ENCODE assay signal across 8 cellular contexts in the genomic region with DNA sequence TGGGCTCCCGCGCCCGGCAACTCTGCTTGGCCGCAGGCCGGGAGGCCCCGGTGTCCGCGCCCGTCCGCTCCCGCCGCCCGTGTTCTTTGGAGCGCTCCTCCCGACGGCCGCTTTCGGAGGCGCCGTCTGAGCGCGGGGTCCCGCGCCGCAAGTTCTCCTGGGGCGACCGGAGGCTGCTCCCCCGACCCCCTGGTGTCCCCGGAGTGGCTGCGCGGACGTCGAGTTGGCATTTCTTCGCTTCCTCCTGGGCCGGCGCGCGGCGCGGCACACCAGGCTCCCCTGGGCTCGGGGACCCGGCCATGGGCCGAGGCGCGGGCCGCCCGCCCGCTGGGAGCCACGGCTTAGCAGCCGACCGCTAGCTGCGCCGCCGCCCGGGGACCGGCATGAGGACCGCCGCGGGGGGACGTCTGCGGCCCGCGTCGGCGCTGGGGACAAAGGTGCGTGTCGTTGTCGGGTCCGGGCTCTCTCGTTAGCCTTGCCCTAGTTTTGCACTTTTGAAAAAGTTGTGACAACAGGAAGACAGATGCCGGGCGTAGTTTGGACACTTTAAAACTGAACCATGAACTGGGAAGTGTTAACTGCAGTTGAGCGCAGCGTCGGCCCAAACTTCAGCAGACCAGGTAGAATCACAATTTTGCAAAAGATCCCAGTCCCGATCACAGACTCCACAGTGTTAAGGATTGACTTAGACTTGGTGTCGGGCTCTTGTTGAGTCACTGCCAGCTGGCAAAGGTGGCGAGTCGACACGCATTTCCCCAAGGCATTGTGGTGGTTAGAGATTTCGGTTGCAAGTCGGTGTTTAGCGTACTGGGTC. TPM values are rescaled to one million over a fixed set of nuclear protein-coding genes. Genes with fewer than 3 reads are reported as not detected.
DNase-seq lines count a peak whose midpoint lies in the region; FAIRE-seq and TF ChIP-seq lines count a peak whose summit lies in the region.

No MANE protein-coding gene starts in this region.

- H3K4ac ChIP-seq in H1 (replicated peaks; ENCODE audit: insufficient read length, low read depth, low read length): no peak overlapping the region

- H3K14ac ChIP-seq in H1 (ENCODE audit: insufficient read length): no peak overlapping the region

- H4K91ac ChIP-seq in H1 (replicated peaks; ENCODE audit: insufficient read length, low read length): no peak overlapping the region

- peak overlapping the region; percentile 58 to 87 (median 72) for H3K9ac ChIP-seq in H1 (replicated peaks in 1 of 4; ENCODE audit: extremely low read depth in 1 of 4, low read depth in 3 of 4, low read length in 3 of 4)

- peak overlapping the region; percentile 95 for H3K4me2 ChIP-seq in H1 (ENCODE audit: insufficient read depth in 1 of 2, low read depth in 2 of 2, low read length in 2 of 2)

- H2AK5ac ChIP-seq in H1 (ENCODE audit: low read depth, low read length): no peak overlapping the region

- H4K20me1 ChIP-seq in H1 (replicated peaks in 1 of 2; ENCODE audit: control insufficient read depth in 1 of 2, insufficient read depth in 2 of 2, low read length in 2 of 2): peaks cover 15 to 24% of the 10 kb centered on the region in 2 experiments

- peak overlapping the region; percentile 97 for H3K4me3 ChIP-seq in GM06990 (replicated peaks; ENCODE audit: low read depth, low read length)
- peak overlapping the region; percentile 95 for H3K4me3 ChIP-seq in LNCaP clone FGC (ENCODE audit: low read depth, low read length)
- H3K4me3 ChIP-seq in H1 (ENCODE audit: extremely low read depth in 1 of 4, insufficient read depth in 2 of 4, low read depth in 3 of 4, low read length in 4 of 4): peak overlapping the region; percentile 88 to 95 (median 90)

- H3K27ac Mint-ChIP-seq in activated CD4-positive, alpha-beta T cell treated with anti-CD3 and anti-CD28 coated beads, Interleukin-2, amount 10 ng/mL, durations not matched to agents 7 days and 5 days: peak overlapping the region; percentile 83

- TF ChIP-seq EP300 in H1 (IDR thresholded peaks at IDR 0.05; ENCODE audit: borderline replicate concordance in 1 of 2, low read depth in 2 of 2, low read length in 2 of 2): no peak

- CTCF ChIA-PET in activated CD4-positive, alpha-beta T cell treated with anti-CD3 and anti-CD28 coated beads, Interleukin-2, amount 10 ng/mL, durations not matched to agents 7 days and 5 days (lab: Charles Lee): interaction anchor here (1.1 kb wide), 1 partner anchor 20 kb away, joined by 4 read pairs; no protein-coding TSS in a partner anchor
- CTCF ChIA-PET in H1 (lab: Charles Lee; ENCODE audit: partially characterized antibody): no interaction called here

- no peaks in the 10 kb centered on the region for H3K27me3 Mint-ChIP-seq in activated CD4-positive, alpha-beta T cell treated with anti-CD3 and anti-CD28 coated beads, Interleukin-2, amount 10 ng/mL, durations not matched to agents 7 days and 5 days

- peaks cover 3 to 11% (median 5%) of the 10 kb centered on the region in 4 experiments; a peak in 6 of 7 replicates for H3K4me1 ChIP-seq in H1 (replicated peaks in 1 of 4; ENCODE audit: control insufficient read depth in 3 of 4, insufficient read depth in 4 of 4, low read length in 3 of 4)

- TF ChIP-seq CTCF in GM06990 (IDR thresholded peaks at IDR 0.05; ENCODE audit: insufficient read depth, low read length, poor library complexity, severe bottlenecking) (no peak), LNCaP clone FGC (IDR thresholded peaks at IDR 0.05; ENCODE audit: control insufficient read depth, extremely low read depth, insufficient read depth) (no peak), H1 (IDR thresholded peaks at IDR 0.05; ENCODE audit: control extremely low read depth in 1 of 3, insufficient read depth in 1 of 3, low read depth in 1 of 3, low read length in 3 of 3) (no peak)

- H3K4me3 Mint-ChIP-seq in activated CD4-positive, alpha-beta T cell treated with anti-CD3 and anti-CD28 coated beads, Interleukin-2, amount 10 ng/mL, durations not matched to agents 7 days and 5 days: peak overlapping the region; percentile 79

- H2BK120ac ChIP-seq in H1 (replicated peaks; ENCODE audit: low read depth, low read length): no peak overlapping the region

- no peak overlapping the region for H3K18ac ChIP-seq in H1 (ENCODE audit: extremely low read depth, low read length)

- TF ChIP-seq POLR2A in H1 (IDR thresholded peaks at IDR 0.05; ENCODE audit: control extremely low read depth in 1 of 2, low read depth in 2 of 2, low read length in 2 of 2): no peak

- H3K79me1 ChIP-seq in H1 (ENCODE audit: low read depth, low read length): peaks cover 10% of the 10 kb centered on the region

- no peak for FAIRE-seq in H1 (lab: Jason Lieb, UNC)

- H4K5ac ChIP-seq in H1 (ENCODE audit: insufficient read length, low read depth, low read length): no peak overlapping the region

- H3K36me3 ChIP-seq in GM06990 (ENCODE audit: control insufficient read depth, insufficient read depth, low read length) (peaks cover 10% of the 10 kb centered on the region), H1 (ENCODE audit: control insufficient read depth in 2 of 4, insufficient read depth in 4 of 4, low read length in 3 of 4) (peaks cover 10 to 27% (median 19%) of the 10 kb centered on the region in 4 experiments; a peak in 7 of 8 replicates)

- H3K23me2 ChIP-seq in H1 (ENCODE audit: low read depth, low read length): peaks cover 9% of the 10 kb centered on the region

- H3K4me1 Mint-ChIP-seq in activated CD4-positive, alpha-beta T cell treated with anti-CD3 and anti-CD28 coated beads, Interleukin-2, amount 10 ng/mL, durations not matched to agents 7 days and 5 days: peaks cover 59% of the 10 kb centered on the region

- no peak overlapping the region for H2BK5ac ChIP-seq in H1 (ENCODE audit: low read depth, low read length)

- peaks cover 33% of the 10 kb centered on the region for H3K36me3 Mint-ChIP-seq in activated CD4-positive, alpha-beta T cell treated with anti-CD3 and anti-CD28 coated beads, Interleukin-2, amount 10 ng/mL, durations not matched to agents 7 days and 5 days (ENCODE audit: low read depth)

- H4K8ac ChIP-seq in H1 (ENCODE audit: extremely low read depth, insufficient read depth, low read length): peak overlapping the region; percentile 87; the same call in 1 of the 2 replicates

- no peak overlapping the region for H2BK15ac ChIP-seq in H1 (ENCODE audit: low read length)

- H3K79me2 ChIP-seq in H1 (ENCODE audit: control insufficient read depth in 1 of 2, insufficient read depth in 2 of 2, low read length in 2 of 2): peaks cover 21 to 75% of the 10 kb centered on the region in 2 experiments

- H3K56ac ChIP-seq in H1 (replicated peaks; ENCODE audit: insufficient read length, low read depth, low read length): peak overlapping the region; percentile 64

- no peak overlapping the region for H3K23ac ChIP-seq in H1 (ENCODE audit: insufficient read length)

- H2BK12ac ChIP-seq in H1 (ENCODE audit: low read depth, low read length): no peak overlapping the region

- POLR2A ChIA-PET in activated CD4-positive, alpha-beta T cell treated with anti-CD3 and anti-CD28 coated beads, Interleukin-2, amount 10 ng/mL, durations not matched to agents 7 days and 5 days (lab: Charles Lee): no interaction called here
- POLR2A ChIA-PET in H1 (lab: Charles Lee; ENCODE audit: partially characterized antibody): interaction anchor here (0.8 to 2.4 kb wide), 7 partner anchors 10 to 154 kb away, joined by 3 to 12 read pairs (median 6); a partner anchor contains a TSS

- no peak overlapping the region for H2AFZ ChIP-seq in H1 (ENCODE audit: low read length)

- DNase-seq in GM06990 (ENCODE audit: extremely low read depth, insufficient read length) (no peak), H4 (ENCODE audit: low spot score) (peak; percentile 31), LNCaP clone FGC (ENCODE audit: low read depth) (no peak), H1 (ENCODE audit: low read depth in 1 of 2, low spot score in 2 of 2) (no peak), mesenteric fat pad (ENCODE audit: low spot score) (peak; percentile 89), NCI-H524 treated with DMSO at 0.1 percent for 48 hours (lab: John Stamatoyannopoulos, UW) (no peak)
- peak; percentile 31 for DNase-seq in activated CD4-positive, alpha-beta T cell treated with anti-CD3 and anti-CD28 coated beads, Interleukin-2, amount 10 ng/mL, durations not matched to agents 7 days and 5 days
- peak; percentile 17 to 20 for DNase-seq in stimulated activated CD8-positive, alpha-beta memory T cell treated with anti-CD3 and anti-CD28 coated beads, Interleukin-7, amount 100 ng/mL, for 48 hours (ENCODE audit: extremely low read depth in 1 of 2, low read depth in 1 of 2)

- peak overlapping the region; percentile 50; the same call in 1 of the 2 replicates for H3K27ac ChIP-seq in H1 (ENCODE audit: low read depth, low read length)

- H3K27me3 ChIP-seq in GM06990 (replicated peaks; ENCODE audit: control insufficient read depth, insufficient read depth, low read length) (no peaks in the 10 kb centered on the region), H1 (replicated peaks in 1 of 4; ENCODE audit: control insufficient read depth in 3 of 4, extremely low read depth in 1 of 4, insufficient read depth in 3 of 4, low read length in 3 of 4) (no peaks in the 10 kb centered on the region)

- H2BK20ac ChIP-seq in H1 (ENCODE audit: low read length): no peak overlapping the region

- no peaks in the 10 kb centered on the region for H3K9me3 Mint-ChIP-seq in activated CD4-positive, alpha-beta T cell treated with anti-CD3 and anti-CD28 coated beads, Interleukin-2, amount 10 ng/mL, durations not matched to agents 7 days and 5 days

- WGBS in H1 (ENCODE audit: extremely low coverage in 1 of 2, insufficient coverage in 1 of 2, insufficient read length in 1 of 2, insufficient replicate concordance in 2 of 2, low coverage in 1 of 2, low lambda C conversion rate in 2 of 2, missing lambda C conversion rate in 1 of 2), 2 experiments: 4% methylated on average over 34 of the region's 83 CpGs; no CpG with 5 or more reads in 1 of the 2 experiments

- no peaks in the 10 kb centered on the region for H3K9me3 ChIP-seq in H1 (ENCODE audit: insufficient read depth in 2 of 2, low read depth in 1 of 2, low read length in 1 of 2)

- TF ChIP-seq RAD21 in H1 (IDR thresholded peaks at IDR 0.05 in 1 of 2, conservative IDR thresholded peaks at IDR 0.05 in 1 of 2; ENCODE audit: low read depth in 2 of 2, low read length in 2 of 2): no peak

RNA-seq across cellular contexts. Expression of a gene that starts 0.7 kb away (rescaled TPM):
- total RNA-seq in H4 (2014; rRNA removed; shearing (Covaris generic)): 12.7 and 14.5 TPM in 2 replicates
- 10 to 100 TPM; 38.2 to 38.3 TPM for total RNA-seq in activated CD4-positive, alpha-beta T cell treated with anti-CD3 and anti-CD28 coated beads, Interleukin-2, amount 10 ng/mL, durations not matched to agents 7 days and 5 days
- 37.0 and 37.6 TPM in 2 replicates for total RNA-seq in H1 (2021; fragmentation: NEBNext Ultra II Directional; extraction: Animal tissue kit (Norgen Biotek cat#: 25700))
- 16.2 and 27.4 TPM in 2 replicates for polyA plus RNA-seq in H1 (2011; rRNA removed)
- polyA plus RNA-seq in H1 (2011; cell fraction: cytosol; rRNA removed): 22.1 TPM
- 40.8 TPM for polyA plus RNA-seq in H1 (2011; cell fraction: nucleus; rRNA removed)
- 25.3 to 29.3 TPM (median 27.3 TPM) in 4 replicates for polyA plus RNA-seq in H1 (2012, experiment 1 of 2)
- 11.9 TPM for polyA plus RNA-seq in H1 (2012, experiment 2 of 2)
- polyA plus RNA-seq in H1 (2013, experiment 1 of 2): 24.0 TPM
- polyA plus RNA-seq in H1 (2013, experiment 2 of 2): 21.1 TPM
- polyA minus RNA-seq in H1 (2011; rRNA and poly(A)+ RNA removed): 24.1 and 29.6 TPM in 2 replicates
- 23.7 TPM for polyA minus RNA-seq in H1 (2011; cell fraction: cytosol; rRNA and poly(A)+ RNA removed)
- 34.8 TPM for polyA minus RNA-seq in H1 (2011; cell fraction: nucleus; rRNA and poly(A)+ RNA removed)
- 54.3 TPM for total RNA-seq in mesenteric fat pad

RNA-seq across cellular contexts. Expression of a gene that starts 0.9 kb away (rescaled TPM):
- total RNA-seq in H4 (2014; rRNA removed; shearing (Covaris generic)): 20.6 and 35.8 TPM in 2 replicates
- total RNA-seq in activated CD4-positive, alpha-beta T cell treated with anti-CD3 and anti-CD28 coated beads, Interleukin-2, amount 10 ng/mL, durations not matched to agents 7 days and 5 days: 100 to 1,000 TPM; 101 to 104 TPM
- 115 and 120 TPM in 2 replicates for total RNA-seq in H1 (2021; fragmentation: NEBNext Ultra II Directional; extraction: Animal tissue kit (Norgen Biotek cat#: 25700))
- polyA plus RNA-seq in H1 (2011; rRNA removed): 50.2 and 60.2 TPM in 2 replicates
- 60.9 TPM for polyA plus RNA-seq in H1 (2011; cell fraction: cytosol; rRNA removed)
- polyA plus RNA-seq in H1 (2011; cell fraction: nucleus; rRNA removed): 68.7 TPM
- polyA plus RNA-seq in H1 (2012, experiment 1 of 2): 73.6 to 91.0 TPM (median 77.9 TPM) in 4 replicates
- 34.4 TPM for polyA plus RNA-seq in H1 (2012, experiment 2 of 2)
- polyA plus RNA-seq in H1 (2013, experiment 1 of 2): 65.9 TPM
- 60.5 TPM for polyA plus RNA-seq in H1 (2013, experiment 2 of 2)
- polyA minus RNA-seq in H1 (2011; rRNA and poly(A)+ RNA removed): 41.3 and 50.3 TPM in 2 replicates
- 28.1 TPM for polyA minus RNA-seq in H1 (2011; cell fraction: cytosol; rRNA and poly(A)+ RNA removed)
- 30.4 TPM for polyA minus RNA-seq in H1 (2011; cell fraction: nucleus; rRNA and poly(A)+ RNA removed)
- 86.6 TPM for total RNA-seq in mesenteric fat pad

RNA-seq across cellular contexts. Expression of a gene that starts 45.5 kb away (rescaled TPM):
- total RNA-seq in H4 (2014; rRNA removed; shearing (Covaris generic)): 14.7 and 17.1 TPM in 2 replicates
- total RNA-seq in activated CD4-positive, alpha-beta T cell treated with anti-CD3 and anti-CD28 coated beads, Interleukin-2, amount 10 ng/mL, durations not matched to agents 7 days and 5 days: 1 to 10 TPM; 9.0 to 9.6 TPM
- 27.4 and 29.9 TPM in 2 replicates for total RNA-seq in H1 (2021; fragmentation: NEBNext Ultra II Directional; extraction: Animal tissue kit (Norgen Biotek cat#: 25700))
- 68.4 and 95.2 TPM in 2 replicates for polyA plus RNA-seq in H1 (2011; rRNA removed)
- 63.2 TPM for polyA plus RNA-seq in H1 (2011; cell fraction: cytosol; rRNA removed)
- polyA plus RNA-seq in H1 (2011; cell fraction: nucleus; rRNA removed): 94.1 TPM
- polyA plus RNA-seq in H1 (2012, experiment 1 of 2): 27.1 to 42.0 TPM (median 38.4 TPM) in 4 replicates
- 28.0 TPM for polyA plus RNA-seq in H1 (2012, experiment 2 of 2)
- polyA plus RNA-seq in H1 (2013, experiment 1 of 2): 32.4 TPM
- polyA plus RNA-seq in H1 (2013, experiment 2 of 2): 30.8 TPM
- polyA minus RNA-seq in H1 (2011; rRNA and poly(A)+ RNA removed): 15.0 and 18.9 TPM in 2 replicates
- 20.2 TPM for polyA minus RNA-seq in H1 (2011; cell fraction: cytosol; rRNA and poly(A)+ RNA removed)
- polyA minus RNA-seq in H1 (2011; cell fraction: nucleus; rRNA and poly(A)+ RNA removed): 20.7 TPM
- total RNA-seq in mesenteric fat pad: 9.0 TPM

RNA-seq across cellular contexts. Expression of a gene that starts 52.8 kb away (rescaled TPM):
- not detected in 2 replicates for total RNA-seq in H4 (2014; rRNA removed; shearing (Covaris generic))
- not detected for total RNA-seq in activated CD4-positive, alpha-beta T cell treated with anti-CD3 and anti-CD28 coated beads, Interleukin-2, amount 10 ng/mL, durations not matched to agents 7 days and 5 days
- total RNA-seq in H1 (2021; fragmentation: NEBNext Ultra II Directional; extraction: Animal tissue kit (Norgen Biotek cat#: 25700)): not detected in 2 replicates
- polyA plus RNA-seq in H1 (2011; rRNA removed): not detected in 2 replicates
- not detected for polyA plus RNA-seq in H1 (2011; cell fraction: cytosol; rRNA removed)
- 0.73 TPM for polyA plus RNA-seq in H1 (2011; cell fraction: nucleus; rRNA removed)
- 0.84 to 1.9 TPM (median 1.3 TPM) in 3 of 4 replicates, not detected in the other for polyA plus RNA-seq in H1 (2012, experiment 1 of 2)
- 7.6 TPM for polyA plus RNA-seq in H1 (2012, experiment 2 of 2)
- 1.1 TPM for polyA plus RNA-seq in H1 (2013, experiment 1 of 2)
- polyA plus RNA-seq in H1 (2013, experiment 2 of 2): 0.53 TPM
- polyA minus RNA-seq in H1 (2011; rRNA and poly(A)+ RNA removed): not detected in 2 replicates
- not detected for polyA minus RNA-seq in H1 (2011; cell fraction: cytosol; rRNA and poly(A)+ RNA removed)
- not detected for polyA minus RNA-seq in H1 (2011; cell fraction: nucleus; rRNA and poly(A)+ RNA removed)
- total RNA-seq in mesenteric fat pad: not detected

RNA-seq across cellular contexts. Expression of a gene that starts 59.8 kb away (rescaled TPM):
- total RNA-seq in H4 (2014; rRNA removed; shearing (Covaris generic)): not detected in 2 replicates
- total RNA-seq in activated CD4-positive, alpha-beta T cell treated with anti-CD3 and anti-CD28 coated beads, Interleukin-2, amount 10 ng/mL, durations not matched to agents 7 days and 5 days: not detected
- not detected in 2 replicates for total RNA-seq in H1 (2021; fragmentation: NEBNext Ultra II Directional; extraction: Animal tissue kit (Norgen Biotek cat#: 25700))
- polyA plus RNA-seq in H1 (2011; rRNA removed): 0.08 and 0.24 TPM in 2 replicates
- polyA plus RNA-seq in H1 (2011; cell fraction: cytosol; rRNA removed): 0.27 TPM
- polyA plus RNA-seq in H1 (2011; cell fraction: nucleus; rRNA removed): 1.8 TPM
- 0.31 TPM in 1 of 4 replicates, not detected in the others for polyA plus RNA-seq in H1 (2012, experiment 1 of 2)
- polyA plus RNA-seq in H1 (2012, experiment 2 of 2): not detected
- polyA plus RNA-seq in H1 (2013, experiment 1 of 2): 0.39 TPM
- polyA plus RNA-seq in H1 (2013, experiment 2 of 2): 0.31 TPM
- not detected in 2 replicates for polyA minus RNA-seq in H1 (2011; rRNA and poly(A)+ RNA removed)
- not detected for polyA minus RNA-seq in H1 (2011; cell fraction: cytosol; rRNA and poly(A)+ RNA removed)
- polyA minus RNA-seq in H1 (2011; cell fraction: nucleus; rRNA and poly(A)+ RNA removed): not detected
- not detected for total RNA-seq in mesenteric fat pad

Comparison
In these comparisons a context has a peak if more than half of its experiments do, and no peak if none do; other contexts are left out.
1. DNase-seq: peak in H4 (single experiment), activated CD4-positive, alpha-beta T cell treated with anti-CD3 and anti-CD28 coated beads, Interleukin-2, amount 10 ng/mL, durations not matched to agents 7 days and 5 days (single experiment), mesenteric fat pad (single experiment) and stimulated activated CD8-positive, alpha-beta memory T cell treated with anti-CD3 and anti-CD28 coated beads, Interleukin-7, amount 100 ng/mL, for 48 hours (2 of 2); none in GM06990 (single experiment), LNCaP clone FGC (single experiment), H1 (0 of 2) and NCI-H524 treated with DMSO at 0.1 percent for 48 hours (single experiment).
2. Peak in every context shown above with its lines, with median percentiles within 50 percentile points of each other: H3K4me3 ChIP-seq.